In the genomic region with DNA sequence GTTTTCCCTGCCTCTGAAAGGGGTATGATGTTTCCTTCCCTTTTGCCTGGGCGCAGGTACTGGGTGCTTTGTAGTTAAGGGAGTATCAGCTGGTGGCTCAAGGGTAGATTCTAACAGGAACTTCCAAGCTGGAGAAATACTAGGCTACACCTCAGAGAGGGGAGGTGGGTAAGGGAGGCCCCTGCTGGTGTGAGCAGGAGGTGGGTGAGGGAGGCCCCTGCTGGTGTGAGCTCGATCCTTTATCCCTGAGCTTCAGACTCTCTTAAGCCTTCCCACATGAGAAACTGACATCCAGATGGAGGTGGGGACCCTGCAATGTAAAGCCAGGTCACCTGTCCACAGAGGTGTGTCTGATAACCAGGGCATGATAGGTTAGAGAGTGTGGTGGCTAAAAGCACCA, we compare ENCODE assay signal across 22 cellular contexts. TPM values are rescaled to one million over a fixed set of nuclear protein-coding genes. Genes with fewer than 3 reads are reported as not detected.
"Had no signal": no experiment of that assay in that cellular context is flagged by ENCODE, and none has a peak within 500 bp of the region (broad histone marks: within the 10 kb centered on the region; RNA-seq: fewer than 3 reads in every experiment).

No MANE protein-coding gene starts in this region.

- H3K9me3 ChIP-seq: transverse colon had no signal

- H3K4me1 Mint-ChIP-seq: activated CD4-positive, alpha-beta T cell treated with anti-CD3 and anti-CD28 coated beads for 36 hours; neural crest cell had no signal

- H3K4me3 Mint-ChIP-seq: activated CD4-positive, alpha-beta memory T cell treated with anti-CD3 and anti-CD28 coated beads for 36 hours; activated CD4-positive, alpha-beta T cell treated with anti-CD3 and anti-CD28 coated beads for 36 hours; activated naive CD8-positive, alpha-beta T cell; activated T-cell treated with anti-CD3 and anti-CD28 coated beads, Interleukin-2, amount 50 U/mL, for 4 hours; neural crest cell had no signal

- ATAC-seq: activated CD4-positive, alpha-beta T cell treated with anti-CD3 and anti-CD28 coated beads for 36 hours; activated T-cell treated with anti-CD3 and anti-CD28 coated beads, Interleukin-2, amount 50 U/mL, for 4 hours; left colon; sciatic nerve; stimulated activated naive CD8-positive, alpha-beta T cell treated with anti-CD3 and anti-CD28 coated beads, Interleukin-15, Interleukin-2, amounts not matched to agents 100 U/mL and 50 U/mL, for 24 hours had no signal

- H3K9me3 Mint-ChIP-seq: activated CD4-positive, alpha-beta memory T cell treated with anti-CD3 and anti-CD28 coated beads for 36 hours; activated T-cell treated with anti-CD3 and anti-CD28 coated beads, Interleukin-2, amount 50 U/mL, for 4 hours; neural crest cell had no signal

- H3K4me1 ChIP-seq: transverse colon had no signal

- H3K36me3 ChIP-seq: transverse colon had no signal

- H3K27ac Mint-ChIP-seq: activated CD4-positive, alpha-beta memory T cell treated with anti-CD3 and anti-CD28 coated beads for 36 hours; activated CD4-positive, alpha-beta T cell treated with anti-CD3 and anti-CD28 coated beads for 36 hours; activated naive CD8-positive, alpha-beta T cell had no signal

- H3K36me3 Mint-ChIP-seq: activated CD4-positive, alpha-beta memory T cell treated with anti-CD3 and anti-CD28 coated beads for 36 hours had no signal

- DNase-seq: activated CD4-positive, alpha-beta memory T cell treated with anti-CD3 and anti-CD28 coated beads for 36 hours; activated CD4-positive, alpha-beta T cell treated with anti-CD3 and anti-CD28 coated beads for 36 hours; activated effector memory CD4-positive, alpha-beta T cell treated with Interleukin-2 at 50 U/mL for 16 hours; activated T-cell treated with anti-CD3 and anti-CD28 coated beads, Interleukin-2, amount 50 U/mL, for 4 hours; amniotic stem cell; central memory CD4-positive, alpha-beta T cell; cortex of kidney; effector memory CD4-positive, alpha-beta T cell; head of caudate nucleus; left colon; stimulated activated naive CD8-positive, alpha-beta T cell treated with anti-CD3 and anti-CD28 coated beads, Interleukin-15, Interleukin-2, amounts not matched to agents 100 U/mL and 50 U/mL, for 24 hours; T-helper 1 cell; transverse colon had no signal

- FAIRE-seq: frontal cortex had no signal

- H3K27ac ChIP-seq: transverse colon, VCaP had no signal

- H3K4me3 ChIP-seq: lung, transverse colon had no signal

RNA-seq across cellular contexts. Expression of gene CYP2B6, which starts 32.1 kb away (rescaled TPM):
- total RNA-seq: activated CD4-positive, alpha-beta memory T cell treated with anti-CD3 and anti-CD28 coated beads for 36 hours; activated CD4-positive, alpha-beta T cell treated with anti-CD3 and anti-CD28 coated beads for 36 hours; fibroblast of lung; frontal cortex; neural crest cell; osteocyte; pulmonary artery endothelial cell; sciatic nerve had no signal
- polyA plus RNA-seq: fibroblast of lung had no signal
